8 cellular contexts compared by ENCODE assay signal in the genomic region with DNA sequence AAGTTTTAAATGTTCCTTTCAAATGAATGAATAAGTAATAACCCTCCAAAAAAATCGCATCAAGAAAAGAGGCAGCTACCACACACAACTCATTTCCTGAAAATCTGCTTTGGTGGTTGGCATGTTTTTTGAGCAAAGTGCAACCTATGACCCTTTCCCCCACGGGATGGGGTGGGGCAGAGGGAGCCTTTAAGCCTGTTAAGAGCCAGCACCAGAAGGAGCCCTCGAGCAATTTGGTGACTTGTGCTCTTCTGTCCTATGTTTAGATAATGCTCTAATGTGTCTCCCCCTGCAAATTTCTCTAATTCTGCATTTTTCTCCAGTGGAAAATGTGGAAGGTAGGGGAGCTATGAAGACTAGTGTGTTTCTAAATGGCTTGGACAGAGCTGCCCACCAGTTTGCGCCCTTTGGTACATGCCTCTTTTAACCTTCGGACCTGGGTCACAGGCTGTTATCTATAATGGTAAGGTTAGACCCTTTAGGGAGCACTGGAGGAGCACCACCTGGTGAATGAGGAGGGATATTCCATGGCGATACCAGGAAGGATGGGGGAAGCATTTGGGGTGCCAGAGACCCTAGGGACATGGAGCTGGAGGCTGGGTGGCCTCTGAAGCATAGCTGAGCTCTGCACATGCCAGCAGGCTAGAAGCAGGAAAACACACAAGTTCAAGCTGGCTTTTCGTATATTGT. TPM values are rescaled to one million over a fixed set of nuclear protein-coding genes. Genes with fewer than 3 reads are reported as not detected.
DNase-seq lines count a peak whose midpoint lies in the region; TF ChIP-seq lines count a peak whose summit lies in the region.

No MANE protein-coding gene starts in this region.

- H3K4me1 Mint-ChIP-seq in activated naive CD8-positive, alpha-beta T cell (ENCODE audit: low read depth): peaks cover 51% of the 10 kb centered on the region

- H3K27me3 Mint-ChIP-seq in activated naive CD8-positive, alpha-beta T cell: no peaks in the 10 kb centered on the region

- in situ Hi-C loops in Caki2 (cut with HindIII; ENCODE audit: low pct_unique_long_range_greater_than_20kb, low sequenced_read_pairs): no loop called here

- H3K27me3 ChIP-seq in uterus: no peaks in the 10 kb centered on the region

- no peaks in the 10 kb centered on the region for H3K9me3 Mint-ChIP-seq in activated naive CD8-positive, alpha-beta T cell (ENCODE audit: low read depth)

- H3K27ac Mint-ChIP-seq in activated naive CD8-positive, alpha-beta T cell: peak overlapping the region; percentile 64

- TF ChIP-seq POLR2A in uterus (IDR thresholded peaks at IDR 0.05): no peak

- no peaks in the 10 kb centered on the region for H3K4me1 ChIP-seq in uterus

- no peak overlapping the region for H3K27ac ChIP-seq in uterus

- intact Hi-C loops in uterus (cut with DNase I; ENCODE audit: low total_unique reads): no loop called here

- peak; percentile 42 for DNase-seq in Caki2 (ENCODE audit: low read depth)
- peak; percentile 36 for DNase-seq in NCI-H69 (lab: John Stamatoyannopoulos, UW)
- peak; percentile 20 for DNase-seq in mesenteric fat pad (ENCODE audit: low spot score)
- DNase-seq in NK-92 treated with Interleukin-12 subunit alpha and Interleukin-12 subunit beta, amount 100 ng/mL, for 24 hours (lab: John Stamatoyannopoulos, UW): no peak
- DNase-seq in cortex of kidney (lab: John Stamatoyannopoulos, UW): no peak
- DNase-seq in uterus: no peak
- no peak for DNase-seq in superior temporal gyrus (ENCODE audit: extremely low spot score)

- H3K36me3 ChIP-seq in uterus: no peaks in the 10 kb centered on the region

- H3K4me3 ChIP-seq in uterus: no peak overlapping the region

- TF ChIP-seq CTCF in uterus (IDR thresholded peaks at IDR 0.05): no peak

- no peaks in the 10 kb centered on the region for H3K36me3 Mint-ChIP-seq in activated naive CD8-positive, alpha-beta T cell

- H3K9me3 ChIP-seq in uterus: no peaks in the 10 kb centered on the region

- peak overlapping the region; percentile 77 for H3K4me3 Mint-ChIP-seq in activated naive CD8-positive, alpha-beta T cell

RNA-seq across cellular contexts. Expression of gene PYCARD, which starts 1.6 kb away (rescaled TPM):
- 198 and 228 TPM in 2 replicates for total RNA-seq in Caki2 (2014; rRNA removed; shearing (Covaris generic); ENCODE audit: low replicate concordance)
- total RNA-seq in mesenteric fat pad: 22.4 TPM
- 10 to 100 TPM; 12.7 to 87.1 (median 18.0) TPM for total RNA-seq in uterus

RNA-seq across cellular contexts. Expression of gene TRIM72, which starts 13.0 kb away (rescaled TPM):
- total RNA-seq in Caki2 (2014; rRNA removed; shearing (Covaris generic); ENCODE audit: low replicate concordance): not detected in 2 replicates
- total RNA-seq in mesenteric fat pad: 0.03 TPM
- under 1 TPM in 1 of 4 donors, not detected in 3; under 0.01 TPM for total RNA-seq in uterus

RNA-seq across cellular contexts. Expression of gene PYDC1, which starts 16.0 kb away (rescaled TPM):
- total RNA-seq in Caki2 (2014; rRNA removed; shearing (Covaris generic); ENCODE audit: low replicate concordance): not detected in 2 replicates
- not detected for total RNA-seq in mesenteric fat pad
- total RNA-seq in uterus: not detected

RNA-seq across cellular contexts. Expression of gene FUS, which starts 21.0 kb away (rescaled TPM):
- 15.3 and 34.6 TPM in 2 replicates for total RNA-seq in Caki2 (2014; rRNA removed; shearing (Covaris generic); ENCODE audit: low replicate concordance)
- total RNA-seq in mesenteric fat pad: 224 TPM
- total RNA-seq in uterus: 100 to 1,000 TPM in 2 of 4 donors, 10 to 100 TPM in 2; 21.5 to 356 (median 109) TPM

RNA-seq across cellular contexts. Expression of gene PRSS36, which starts 51.1 kb away (rescaled TPM):
- total RNA-seq in Caki2 (2014; rRNA removed; shearing (Covaris generic); ENCODE audit: low replicate concordance): 0.17 and 10.6 TPM in 2 replicates
- total RNA-seq in mesenteric fat pad: 9.8 TPM
- total RNA-seq in uterus: under 1 TPM in 2 of 4 donors, not detected in 2; 0.48 to 0.76 TPM

Comparison
In these comparisons a context has a peak if more than half of its experiments do, and no peak if none do; other contexts are left out.
1. DNase-seq: peak in Caki2 (single experiment), NCI-H69 (single experiment) and mesenteric fat pad (single experiment); none in NK-92 treated with Interleukin-12 subunit alpha and Interleukin-12 subunit beta, amount 100 ng/mL, for 24 hours (single experiment), cortex of kidney (single experiment), uterus (0 of 2) and superior temporal gyrus (single experiment).